Comparison of ENCODE assay signal across 8 cellular contexts in genomic region chr18:49849331-49850217, GRCh38. TPM values are rescaled to one million over a fixed set of nuclear protein-coding genes. Genes with fewer than 3 reads are reported as not detected.
DNase-seq lines count a peak whose midpoint lies in the region; ATAC-seq, FAIRE-seq and TF ChIP-seq lines count a peak whose summit lies in the region.

No MANE protein-coding gene starts in this region.

- POLR2A ChIA-PET in HEK293T (lab: Yijun Ruan, JAX) = no interaction called here

- DNase-seq in HEK293T (ENCODE audit: extremely low spot score) (peak; percentile 10), NCI-H748 (lab: John Stamatoyannopoulos, UW; ENCODE audit: unreplicated experiment) (peak; percentile 97), fibroblast of lung (ENCODE audit: low read depth in 2 of 2) (peak; percentile 87 to 94), renal cortical epithelial cell (ENCODE audit: low read depth) (peak; percentile 98), GM12892 (ENCODE audit: insufficient read length) (no peak)

- no peaks in the 10 kb centered on the region for H3K79me2 ChIP-seq in fibroblast of lung (ENCODE audit: control insufficient read depth, insufficient read depth, low read length)

- peaks cover 7% of the 10 kb centered on the region for H3K4me1 ChIP-seq in fibroblast of lung (ENCODE audit: control insufficient read depth, extremely low read depth, insufficient read depth, low read length)

- TF ChIP-seq POLR2A in GM12892 (IDR thresholded peaks at IDR 0.05; ENCODE audit: low read depth, low read length) = no peak

- H3K9ac ChIP-seq in fibroblast of lung (ENCODE audit: insufficient read depth, low read length) = no peak overlapping the region

- no peaks in the 10 kb centered on the region for H3K9me3 ChIP-seq in fibroblast of lung (ENCODE audit: control insufficient read depth, insufficient read depth, low read depth, low read length)

- no peaks in the 10 kb centered on the region for H3K27me3 ChIP-seq in fibroblast of lung (ENCODE audit: control insufficient read depth, insufficient read depth, low read length)

- ATAC-seq in HG03175 (IDR thresholded peaks at IDR 0.05; ENCODE audit: unreplicated experiment) (no peak), HG02610 (IDR thresholded peaks at IDR 0.05; ENCODE audit: unreplicated experiment) (no peak), HG03565 (IDR thresholded peaks at IDR 0.05; ENCODE audit: unreplicated experiment) (no peak)

- no peak overlapping the region for H2AFZ ChIP-seq in fibroblast of lung (ENCODE audit: low read length)

- peak overlapping the region; percentile 62 for H3K4me2 ChIP-seq in fibroblast of lung (ENCODE audit: extremely low read depth, insufficient read depth, low read length)

- H3K36me3 ChIP-seq in fibroblast of lung (ENCODE audit: control insufficient read depth, insufficient read depth, low read length) = no peaks in the 10 kb centered on the region

- FAIRE-seq in GM12892 (lab: Jason Lieb, UNC) = no peak

- no peak for TF ChIP-seq CTCF in fibroblast of lung (conservative IDR thresholded peaks at IDR 0.05 in 1 of 2, IDR thresholded peaks at IDR 0.05 in 1 of 2; ENCODE audit: low read depth in 1 of 2, low read length in 2 of 2)

- no peaks in the 10 kb centered on the region for H4K20me1 ChIP-seq in fibroblast of lung (ENCODE audit: control insufficient read depth, extremely low read depth, insufficient read depth, low read length)

- H3K27ac ChIP-seq in fibroblast of lung (ENCODE audit: insufficient read depth, low read length) = no peak overlapping the region

- H3K4me3 ChIP-seq in fibroblast of lung (replicated peaks in 1 of 4; ENCODE audit: control extremely low read depth in 1 of 4, insufficient read depth in 1 of 4, low read depth in 3 of 4, low read length in 4 of 4) = no peak overlapping the region

- CTCF ChIA-PET in HEK293T (lab: Yijun Ruan, JAX) = interaction anchor here (1.4 kb wide), 1 partner anchor 9 kb away, joined by 4 read pairs; no protein-coding TSS in a partner anchor

TF ChIP-seq in HEK293T, 16 proteins besides CTCF, POLR2A, EP300 and RAD21:
- TF ChIP-seq FOXK2 (IDR thresholded peaks at IDR 0.05) (no peak), NFRKB (IDR thresholded peaks at IDR 0.05) (no peak), SUZ12 (IDR thresholded peaks at IDR 0.05) (no peak), HDGF (IDR thresholded peaks at IDR 0.05; ENCODE audit: borderline replicate concordance) (no peak), FOXM1 (IDR thresholded peaks at IDR 0.05; ENCODE audit: borderline replicate concordance) (no peak), SP1 (IDR thresholded peaks at IDR 0.05) (no peak), L3MBTL2 (conservative IDR thresholded peaks at IDR 0.05) (no peak)

RNA-seq across cellular contexts. Expression of gene ACAA2, which starts 36.2 kb away (rescaled TPM):
- total RNA-seq in fibroblast of lung = 38.5 and 51.6 TPM in 2 replicates
- polyA plus RNA-seq in fibroblast of lung = 21.2 and 27.1 TPM in 2 replicates
- polyA plus RNA-seq in fibroblast of lung (2012) = 28.0 and 30.2 TPM in 2 replicates
- 0.31 and 8.7 TPM in 2 replicates for polyA minus RNA-seq in fibroblast of lung (ENCODE audit: low replicate concordance)
- 66.0 and 110 TPM in 2 replicates for total RNA-seq in renal cortical epithelial cell
- 60.1 TPM for polyA plus RNA-seq in GM12892 (2012; ENCODE audit: missing spikeins)
